ENCODE assay signal across 11 cellular contexts in genomic region chr7:130880668-130881067, GRCh38.
A peak's percentile ranks its signal among the peaks of the same experiment; 100 is the strongest.
DNase-seq lines count a peak whose midpoint lies in the region; ATAC-seq and TF ChIP-seq lines count a peak whose summit lies in the region.
"Had no signal": no experiment of that assay in that cellular context is flagged by ENCODE, and none has a peak within 500 bp of the region (broad histone marks: within the 10 kb centered on the region; RNA-seq: fewer than 3 reads in every experiment).

No MANE protein-coding gene starts in this region.

- TF ChIP-seq EP300 in stomach (IDR thresholded peaks at IDR 0.05), result no peak

- H3K9me3 Mint-ChIP-seq in activated CD8-positive, alpha-beta T cell treated with anti-CD3 and anti-CD28 coated beads for 36 hours, result no peaks in the 10 kb centered on the region
- no peaks in the 10 kb centered on the region for H3K9me3 Mint-ChIP-seq in activated CD8-positive, alpha-beta T cell treated with anti-CD3 and anti-CD28 coated beads, Interleukin-2, amount 10 ng/mL, durations not matched to agents 7 days and 5 days (ENCODE audit: insufficient read depth)

- peak overlapping the region; percentile 61 for H3K27ac Mint-ChIP-seq in activated CD8-positive, alpha-beta T cell treated with anti-CD3 and anti-CD28 coated beads for 36 hours
- H3K27ac Mint-ChIP-seq in activated CD8-positive, alpha-beta T cell treated with anti-CD3 and anti-CD28 coated beads, Interleukin-2, amount 10 ng/mL, durations not matched to agents 7 days and 5 days, result no peak overlapping the region
- H3K27ac Mint-ChIP-seq in T-helper 17 cell, result peak overlapping the region; percentile 97

- H3K4me3 ChIP-seq in left ventricle myocardium inferior, result no peak overlapping the region
- H3K4me3 ChIP-seq in stomach, result no peak overlapping the region
- H3K4me3 ChIP-seq in coronary artery, result no peak overlapping the region
- H3K4me3 ChIP-seq: ovary had no signal

- intact Hi-C loops in activated CD8-positive, alpha-beta T cell treated with anti-CD3 and anti-CD28 coated beads for 36 hours (cut with micrococcal nuclease), result no loop called here
- intact Hi-C loops in left ventricle myocardium inferior (cut with micrococcal nuclease), result no loop called here
- intact Hi-C loops in stomach (cut with DNase I; ENCODE audit: low total_unique reads), result no loop called here

- WGBS in stomach, 5 donors, result 80 to 84% (median 83%) methylated on average over 5 of the region's 5 CpGs

- H3K4me3 Mint-ChIP-seq in activated CD8-positive, alpha-beta T cell treated with anti-CD3 and anti-CD28 coated beads for 36 hours, result no peak overlapping the region
- H3K4me3 Mint-ChIP-seq in activated CD8-positive, alpha-beta T cell treated with anti-CD3 and anti-CD28 coated beads, Interleukin-2, amount 10 ng/mL, durations not matched to agents 7 days and 5 days, result no peak overlapping the region
- H3K4me3 Mint-ChIP-seq in T-helper 17 cell, result peak overlapping the region; percentile 39

- no peak for TF ChIP-seq CTCF in activated CD8-positive, alpha-beta T cell treated with anti-CD3 and anti-CD28 coated beads for 36 hours (IDR thresholded peaks at IDR 0.05)
- no peak for TF ChIP-seq CTCF in left ventricle myocardium inferior (IDR thresholded peaks at IDR 0.05; ENCODE audit: borderline replicate concordance)
- no peak for TF ChIP-seq CTCF in stomach (IDR thresholded peaks at IDR 0.05)
- no peak for TF ChIP-seq CTCF in coronary artery (IDR thresholded peaks at IDR 0.05)

- H3K4me1 ChIP-seq in left ventricle myocardium inferior, result peaks cover 69% of the 10 kb centered on the region
- H3K4me1 ChIP-seq in stomach, result peaks cover 16 to 75% (median 36%) of the 10 kb centered on the region in 4 donors

- H3K27ac ChIP-seq in left ventricle myocardium inferior (replicated peaks), result peak overlapping the region; percentile 68
- H3K27ac ChIP-seq in stomach, result peak overlapping the region; percentile 16 to 58 (median 46)
- peak overlapping the region in 1 of 2 donors; percentile 50 for H3K27ac ChIP-seq in coronary artery
- H3K27ac ChIP-seq: ovary had no signal

- no peaks in the 10 kb centered on the region for H3K27me3 Mint-ChIP-seq in activated CD8-positive, alpha-beta T cell treated with anti-CD3 and anti-CD28 coated beads for 36 hours
- no peaks in the 10 kb centered on the region for H3K27me3 Mint-ChIP-seq in activated CD8-positive, alpha-beta T cell treated with anti-CD3 and anti-CD28 coated beads, Interleukin-2, amount 10 ng/mL, durations not matched to agents 7 days and 5 days (ENCODE audit: low read depth)
- no peaks in the 10 kb centered on the region for H3K27me3 Mint-ChIP-seq in T-helper 17 cell

- H3K36me3 ChIP-seq in left ventricle myocardium inferior (peaks cover 63% of the 10 kb centered on the region), stomach (peaks cover 55 to 94% (median 84%) of the 10 kb centered on the region in 4 donors)
- H3K36me3 ChIP-seq: ovary had no signal

- POLR2A ChIA-PET in activated CD8-positive, alpha-beta T cell treated with anti-CD3 and anti-CD28 coated beads for 36 hours (lab: Charles Lee), result no interaction called here
- POLR2A ChIA-PET in activated CD8-positive, alpha-beta T cell treated with anti-CD3 and anti-CD28 coated beads, Interleukin-2, amount 10 ng/mL, durations not matched to agents 7 days and 5 days (lab: Charles Lee), result no interaction called here

- ATAC-seq in activated CD8-positive, alpha-beta T cell treated with anti-CD3 and anti-CD28 coated beads for 36 hours, result no peak
- ATAC-seq in activated CD8-positive, alpha-beta T cell treated with anti-CD3 and anti-CD28 coated beads, Interleukin-2, amount 10 ng/mL, durations not matched to agents 7 days and 5 days, result no peak
- ATAC-seq in T-helper 17 cell, result no peak
- ATAC-seq in HG03521 (IDR thresholded peaks at IDR 0.05; ENCODE audit: unreplicated experiment), result no peak

- H3K4me1 Mint-ChIP-seq in activated CD8-positive, alpha-beta T cell treated with anti-CD3 and anti-CD28 coated beads for 36 hours (ENCODE audit: low read depth), result peaks cover 53% of the 10 kb centered on the region
- peaks cover 38% of the 10 kb centered on the region for H3K4me1 Mint-ChIP-seq in activated CD8-positive, alpha-beta T cell treated with anti-CD3 and anti-CD28 coated beads, Interleukin-2, amount 10 ng/mL, durations not matched to agents 7 days and 5 days (ENCODE audit: low read depth)
- H3K4me1 Mint-ChIP-seq in T-helper 17 cell, result peaks cover 43% of the 10 kb centered on the region

- no peaks in the 10 kb centered on the region for H3K27me3 ChIP-seq in left ventricle myocardium inferior (ENCODE audit: low read depth)
- H3K27me3 ChIP-seq in stomach, result no peaks in the 10 kb centered on the region
- H3K27me3 ChIP-seq: ovary had no signal

- CTCF ChIA-PET in activated CD8-positive, alpha-beta T cell treated with anti-CD3 and anti-CD28 coated beads for 36 hours (lab: Charles Lee), result interaction anchor here (3.0 kb wide), 1 partner anchor 16 kb away, joined by 15 read pairs; no protein-coding TSS in a partner anchor
- CTCF ChIA-PET in activated CD8-positive, alpha-beta T cell treated with anti-CD3 and anti-CD28 coated beads, Interleukin-2, amount 10 ng/mL, durations not matched to agents 7 days and 5 days (lab: Charles Lee), result interaction anchor here (0.6 to 3.4 kb wide), 4 partner anchors 10 to 176 kb away, joined by 3 to 21 read pairs (median 3); no protein-coding TSS in a partner anchor

- no peak for DNase-seq in activated CD8-positive, alpha-beta T cell treated with anti-CD3 and anti-CD28 coated beads for 36 hours
- no peak for DNase-seq in activated CD8-positive, alpha-beta T cell treated with anti-CD3 and anti-CD28 coated beads, Interleukin-2, amount 10 ng/mL, durations not matched to agents 7 days and 5 days
- no peak for DNase-seq in T-helper 17 cell
- no peak for DNase-seq in left ventricle myocardium inferior
- DNase-seq in stomach, result no peak
- no peak for DNase-seq in NCI-H1048 (lab: John Stamatoyannopoulos, UW)
- no peak for DNase-seq in coronary artery (ENCODE audit: low spot score)
- DNase-seq: activated CD4-positive, alpha-beta T cell treated with anti-CD3 and anti-CD28 coated beads for 1 hour; NCI-H2081; ovary had no signal

- TF ChIP-seq POLR2A in stomach (IDR thresholded peaks at IDR 0.05), result no peak

- peaks cover 84% of the 10 kb centered on the region for H3K36me3 Mint-ChIP-seq in activated CD8-positive, alpha-beta T cell treated with anti-CD3 and anti-CD28 coated beads for 36 hours (ENCODE audit: low read depth)
- H3K36me3 Mint-ChIP-seq in activated CD8-positive, alpha-beta T cell treated with anti-CD3 and anti-CD28 coated beads, Interleukin-2, amount 10 ng/mL, durations not matched to agents 7 days and 5 days (ENCODE audit: low read depth), result peaks cover 71% of the 10 kb centered on the region
- H3K36me3 Mint-ChIP-seq in T-helper 17 cell (ENCODE audit: low read depth), result peaks cover 14% of the 10 kb centered on the region

- H3K9me3 ChIP-seq in T-helper 17 cell (ENCODE audit: control insufficient read depth, low read length, poor library complexity, severe bottlenecking) (no peaks in the 10 kb centered on the region), left ventricle myocardium inferior (replicated peaks) (no peaks in the 10 kb centered on the region), stomach (no peaks in the 10 kb centered on the region)
- H3K9me3 ChIP-seq: ovary had no signal
